Comparison of ENCODE assay signal across 1 cellular context in the genomic region with DNA sequence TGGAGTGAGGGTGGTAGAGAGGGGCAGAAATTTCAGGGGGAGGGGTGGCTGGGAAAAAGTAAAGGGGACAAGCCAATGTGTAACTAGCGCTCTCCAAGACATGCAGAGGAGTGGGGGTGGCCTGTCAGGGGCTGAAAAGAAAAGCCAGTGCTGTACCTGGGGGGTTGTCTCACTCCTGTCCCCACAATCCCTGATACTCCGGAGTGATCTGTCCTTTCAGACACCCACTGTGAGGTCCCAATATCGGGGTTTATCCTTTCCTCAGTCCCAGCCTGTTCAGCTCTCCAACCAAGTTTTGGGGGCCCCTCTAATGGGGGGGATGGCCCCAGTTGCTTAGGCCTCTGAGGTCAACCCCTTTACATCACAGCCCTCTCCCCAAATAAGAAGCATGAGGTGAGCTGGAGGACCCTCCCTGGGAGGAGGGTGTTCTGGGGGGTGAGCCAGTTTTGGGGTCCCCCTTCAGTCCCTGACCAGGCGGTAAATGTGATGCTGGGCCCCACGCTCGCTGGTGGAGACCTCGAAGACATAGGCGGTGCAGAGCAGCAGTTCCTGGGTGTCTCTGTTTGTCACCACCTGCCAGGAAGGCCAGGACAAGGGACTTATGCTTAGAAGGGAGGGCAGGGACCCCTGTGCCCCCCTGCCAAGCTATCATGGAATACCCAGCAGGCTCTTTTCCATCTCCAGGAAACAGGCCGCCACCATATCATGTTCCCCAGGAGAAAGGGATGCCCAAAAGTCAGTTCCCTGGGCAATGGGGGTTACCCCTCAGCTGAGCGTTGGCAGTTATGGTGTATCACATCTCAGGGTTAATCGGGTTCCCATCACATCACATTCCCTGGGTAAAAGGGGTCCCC.
TF ChIP-seq lines count a peak whose summit lies in the region.

No MANE protein-coding gene starts in this region.

TF ChIP-seq in GM23338, 12 proteins besides CTCF, POLR2A, EP300 and RAD21 (continued from another document):
- TF ChIP-seq, protein P1, sequence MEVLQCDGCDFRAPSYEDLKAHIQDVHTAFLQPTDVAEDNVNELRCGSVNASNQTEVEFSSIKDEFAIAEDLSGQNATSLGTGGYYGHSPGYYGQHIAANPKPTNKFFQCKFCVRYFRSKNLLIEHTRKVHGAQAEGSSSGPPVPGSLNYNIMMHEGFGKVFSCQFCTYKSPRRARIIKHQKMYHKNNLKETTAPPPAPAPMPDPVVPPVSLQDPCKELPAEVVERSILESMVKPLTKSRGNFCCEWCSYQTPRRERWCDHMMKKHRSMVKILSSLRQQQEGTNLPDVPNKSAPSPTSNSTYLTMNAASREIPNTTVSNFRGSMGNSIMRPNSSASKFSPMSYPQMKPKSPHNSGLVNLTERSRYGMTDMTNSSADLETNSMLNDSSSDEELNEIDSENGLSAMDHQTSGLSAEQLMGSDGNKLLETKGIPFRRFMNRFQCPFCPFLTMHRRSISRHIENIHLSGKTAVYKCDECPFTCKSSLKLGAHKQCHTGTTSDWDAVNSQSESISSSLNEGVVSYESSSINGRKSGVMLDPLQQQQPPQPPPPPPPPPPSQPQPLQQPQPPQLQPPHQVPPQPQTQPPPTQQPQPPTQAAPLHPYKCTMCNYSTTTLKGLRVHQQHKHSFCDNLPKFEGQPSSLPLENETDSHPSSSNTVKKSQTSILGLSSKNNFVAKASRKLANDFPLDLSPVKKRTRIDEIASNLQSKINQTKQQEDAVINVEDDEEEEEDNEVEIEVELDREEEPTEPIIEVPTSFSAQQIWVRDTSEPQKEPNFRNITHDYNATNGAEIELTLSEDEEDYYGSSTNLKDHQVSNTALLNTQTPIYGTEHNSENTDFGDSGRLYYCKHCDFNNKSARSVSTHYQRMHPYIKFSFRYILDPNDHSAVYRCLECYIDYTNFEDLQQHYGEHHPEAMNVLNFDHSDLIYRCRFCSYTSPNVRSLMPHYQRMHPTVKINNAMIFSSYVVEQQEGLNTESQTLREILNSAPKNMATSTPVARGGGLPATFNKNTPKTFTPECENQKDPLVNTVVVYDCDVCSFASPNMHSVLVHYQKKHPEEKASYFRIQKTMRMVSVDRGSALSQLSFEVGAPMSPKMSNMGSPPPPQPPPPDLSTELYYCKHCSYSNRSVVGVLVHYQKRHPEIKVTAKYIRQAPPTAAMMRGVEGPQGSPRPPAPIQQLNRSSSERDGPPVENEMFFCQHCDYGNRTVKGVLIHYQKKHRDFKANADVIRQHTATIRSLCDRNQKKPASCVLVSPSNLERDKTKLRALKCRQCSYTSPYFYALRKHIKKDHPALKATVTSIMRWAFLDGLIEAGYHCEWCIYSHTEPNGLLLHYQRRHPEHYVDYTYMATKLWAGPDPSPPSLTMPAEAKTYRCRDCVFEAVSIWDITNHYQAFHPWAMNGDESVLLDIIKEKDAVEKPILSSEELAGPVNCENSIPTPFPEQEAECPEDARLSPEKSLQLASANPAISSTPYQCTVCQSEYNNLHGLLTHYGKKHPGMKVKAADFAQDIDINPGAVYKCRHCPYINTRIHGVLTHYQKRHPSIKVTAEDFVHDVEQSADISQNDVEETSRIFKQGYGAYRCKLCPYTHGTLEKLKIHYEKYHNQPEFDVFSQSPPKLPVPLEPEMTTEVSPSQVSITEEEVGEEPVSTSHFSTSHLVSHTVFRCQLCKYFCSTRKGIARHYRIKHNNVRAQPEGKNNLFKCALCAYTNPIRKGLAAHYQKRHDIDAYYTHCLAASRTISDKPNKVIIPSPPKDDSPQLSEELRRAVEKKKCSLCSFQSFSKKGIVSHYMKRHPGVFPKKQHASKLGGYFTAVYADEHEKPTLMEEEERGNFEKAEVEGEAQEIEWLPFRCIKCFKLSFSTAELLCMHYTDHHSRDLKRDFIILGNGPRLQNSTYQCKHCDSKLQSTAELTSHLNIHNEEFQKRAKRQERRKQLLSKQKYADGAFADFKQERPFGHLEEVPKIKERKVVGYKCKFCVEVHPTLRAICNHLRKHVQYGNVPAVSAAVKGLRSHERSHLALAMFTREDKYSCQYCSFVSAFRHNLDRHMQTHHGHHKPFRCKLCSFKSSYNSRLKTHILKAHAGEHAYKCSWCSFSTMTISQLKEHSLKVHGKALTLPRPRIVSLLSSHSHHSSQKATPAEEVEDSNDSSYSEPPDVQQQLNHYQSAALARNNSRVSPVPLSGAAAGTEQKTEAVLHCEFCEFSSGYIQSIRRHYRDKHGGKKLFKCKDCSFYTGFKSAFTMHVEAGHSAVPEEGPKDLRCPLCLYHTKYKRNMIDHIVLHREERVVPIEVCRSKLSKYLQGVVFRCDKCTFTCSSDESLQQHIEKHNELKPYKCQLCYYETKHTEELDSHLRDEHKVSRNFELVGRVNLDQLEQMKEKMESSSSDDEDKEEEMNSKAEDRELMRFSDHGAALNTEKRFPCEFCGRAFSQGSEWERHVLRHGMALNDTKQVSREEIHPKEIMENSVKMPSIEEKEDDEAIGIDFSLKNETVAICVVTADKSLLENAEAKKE (CRISPR knock-in tag; IDR thresholded peaks at IDR 0.05): no peak
- no peak for TF ChIP-seq POLR2AphosphoS5 (IDR thresholded peaks at IDR 0.05; ENCODE audit: low read depth)
